In genomic region chr6:117601811-117602150, GRCh38 we compare ENCODE assay signal across 8 cellular contexts. TPM values are rescaled to one million over a fixed set of nuclear protein-coding genes. Genes with fewer than 3 reads are reported as not detected.
DNase-seq lines count a peak whose midpoint lies in the region; ATAC-seq, FAIRE-seq and TF ChIP-seq lines count a peak whose summit lies in the region.

No MANE protein-coding gene starts in this region.

- TF ChIP-seq CTCF in PC-9 (conservative IDR thresholded peaks at IDR 0.05) (no peak), H1 (IDR thresholded peaks at IDR 0.05; ENCODE audit: control extremely low read depth in 1 of 3, insufficient read depth in 1 of 3, low read depth in 1 of 3, low read length in 3 of 3) (no peak)

- H3K27ac Mint-ChIP-seq in naive thymus-derived CD8-positive, alpha-beta T cell = peak overlapping the region; percentile 94 to 99 (median 99)

- peaks cover 7% of the 10 kb centered on the region; the same call in 1 of the 2 replicates for H3K9me3 ChIP-seq in PC-9 (ENCODE audit: insufficient read depth, low read depth)
- H3K9me3 ChIP-seq in H1 (ENCODE audit: insufficient read depth in 2 of 2, low read depth in 1 of 2, low read length in 1 of 2) = peaks cover 0 to 2% of the 10 kb centered on the region in 2 experiments; a peak in 2 of 4 replicates

- H3K23ac ChIP-seq in H1 (ENCODE audit: insufficient read length) = no peak overlapping the region

- H3K9me3 Mint-ChIP-seq in naive thymus-derived CD8-positive, alpha-beta T cell = peaks cover 0 to 4% (median 0%) of the 10 kb centered on the region in 9 donors

- FAIRE-seq in H1 (lab: Jason Lieb, UNC) = no peak

- peaks cover 5% of the 10 kb centered on the region for H3K23me2 ChIP-seq in H1 (ENCODE audit: low read depth, low read length)

- H3K4me3 Mint-ChIP-seq in naive thymus-derived CD8-positive, alpha-beta T cell = peak overlapping the region; percentile 97 to 100 (median 99)

- no peaks in the 10 kb centered on the region for H3K9me2 ChIP-seq in PC-9 (ENCODE audit: insufficient read depth)

- H3K4me2 ChIP-seq in PC-9 (peak overlapping the region; percentile 79), H1 (ENCODE audit: insufficient read depth in 1 of 2, low read depth in 2 of 2, low read length in 2 of 2) (peak overlapping the region; percentile 71 to 82)

- ATAC-seq in HG02885 (IDR thresholded peaks at IDR 0.05; ENCODE audit: poor library complexity, unreplicated experiment) = peak; percentile 11
- no peak for ATAC-seq in naive thymus-derived CD8-positive, alpha-beta T cell

- no peak overlapping the region for H3K4ac ChIP-seq in H1 (replicated peaks; ENCODE audit: insufficient read length, low read depth, low read length)

- peak overlapping the region; percentile 58 for H3K4me3 ChIP-seq in PC-9
- peak overlapping the region; percentile 70 to 88 (median 82) for H3K4me3 ChIP-seq in H1 (ENCODE audit: extremely low read depth in 1 of 4, insufficient read depth in 2 of 4, low read depth in 3 of 4, low read length in 4 of 4)

- H4K20me1 ChIP-seq in PC-9 (ENCODE audit: insufficient read depth) (no peaks in the 10 kb centered on the region), H1 (replicated peaks in 1 of 2; ENCODE audit: control insufficient read depth in 1 of 2, insufficient read depth in 2 of 2, low read length in 2 of 2) (no peaks in the 10 kb centered on the region)

- H2BK120ac ChIP-seq in H1 (replicated peaks; ENCODE audit: low read depth, low read length) = no peak overlapping the region

- CTCF ChIA-PET in PC-9 (lab: Charles Lee) (interaction anchor here (0.6 to 1.4 kb wide), 3 partner anchors 50 to 203 kb away, joined by 3 to 8 read pairs (median 3); no protein-coding TSS in a partner anchor), H1 (lab: Charles Lee; ENCODE audit: partially characterized antibody) (interaction anchor here (0.9 to 2.0 kb wide), 7 partner anchors 8 to 221 kb away, joined by 3 to 9 read pairs (median 3); no protein-coding TSS in a partner anchor)

- no peak overlapping the region for H4K91ac ChIP-seq in H1 (replicated peaks; ENCODE audit: insufficient read length, low read length)

- TF ChIP-seq EP300 in H1 (IDR thresholded peaks at IDR 0.05; ENCODE audit: borderline replicate concordance in 1 of 2, low read depth in 2 of 2, low read length in 2 of 2) = no peak

- peak overlapping the region; percentile 88 for H2AFZ ChIP-seq in PC-9
- H2AFZ ChIP-seq in H1 (ENCODE audit: low read length) = peak overlapping the region; percentile 45

- no peak overlapping the region for H3K56ac ChIP-seq in H1 (replicated peaks; ENCODE audit: insufficient read length, low read depth, low read length)

- peak overlapping the region; percentile 72 for H2BK5ac ChIP-seq in H1 (ENCODE audit: low read depth, low read length)

- TF ChIP-seq RAD21 in H1 (IDR thresholded peaks at IDR 0.05 in 1 of 2, conservative IDR thresholded peaks at IDR 0.05 in 1 of 2; ENCODE audit: low read depth in 2 of 2, low read length in 2 of 2) = no peak

- no peak overlapping the region for H3K14ac ChIP-seq in H1 (ENCODE audit: insufficient read length)

- DNase-seq in activated T-cell treated with anti-CD3 and anti-CD28 coated beads for 24 hours (ENCODE audit: low read depth) = peak; percentile 6
- no peak for DNase-seq in activated T-cell treated with anti-CD3 and anti-CD28 coated beads for 4 hours
- DNase-seq in PC-9 = no peak
- DNase-seq in H1 (ENCODE audit: low read depth in 1 of 2, low spot score in 2 of 2) = no peak
- DNase-seq in naive thymus-derived CD8-positive, alpha-beta T cell = peak in 1 of 10 donors; percentile 18
- no peak for DNase-seq in HT-29 (ENCODE audit: low spot score)
- no peak for DNase-seq in D341Med (ENCODE audit: low spot score)

- peak overlapping the region; percentile 93 for H3K18ac ChIP-seq in H1 (ENCODE audit: extremely low read depth, low read length)

- peaks cover 0 to under 1% (median 0%) of the 10 kb centered on the region in 5 donors for H3K27me3 Mint-ChIP-seq in naive thymus-derived CD8-positive, alpha-beta T cell

- H2BK15ac ChIP-seq in H1 (ENCODE audit: low read length) = no peak overlapping the region

- peaks cover 0 to 23% (median 20%) of the 10 kb centered on the region in 3 donors for H3K36me3 Mint-ChIP-seq in naive thymus-derived CD8-positive, alpha-beta T cell

- peaks cover 51% of the 10 kb centered on the region for H3K79me2 ChIP-seq in PC-9 (ENCODE audit: low read depth)
- peaks cover 0 to 44% of the 10 kb centered on the region in 2 experiments; a peak in 2 of 4 replicates for H3K79me2 ChIP-seq in H1 (ENCODE audit: control insufficient read depth in 1 of 2, insufficient read depth in 2 of 2, low read length in 2 of 2)

- TF ChIP-seq POLR2A in H1 (IDR thresholded peaks at IDR 0.05; ENCODE audit: control extremely low read depth in 1 of 2, low read depth in 2 of 2, low read length in 2 of 2) = no peak

- H3K27me3 ChIP-seq in PC-9 (ENCODE audit: insufficient read depth, low read depth) (no peaks in the 10 kb centered on the region), H1 (replicated peaks in 1 of 4; ENCODE audit: control insufficient read depth in 3 of 4, extremely low read depth in 1 of 4, insufficient read depth in 3 of 4, low read length in 3 of 4) (no peaks in the 10 kb centered on the region)

- H2BK20ac ChIP-seq in H1 (ENCODE audit: low read length) = no peak overlapping the region

- H4K8ac ChIP-seq in H1 (ENCODE audit: extremely low read depth, insufficient read depth, low read length) = no peak overlapping the region

- intact Hi-C loops in PC-9 (cut with micrococcal nuclease; ENCODE audit: unreplicated experiment) = loop anchor here (1.0 to 5.0 kb wide), 5 partner anchors 44 to 197 kb away; partner anchors contain the start of genes DCBLD1 and NUS1

- no peak overlapping the region for H2AK5ac ChIP-seq in H1 (ENCODE audit: low read depth, low read length)

- H4K5ac ChIP-seq in H1 (ENCODE audit: insufficient read length, low read depth, low read length) = peak overlapping the region; percentile 23

- no peak overlapping the region for H2BK12ac ChIP-seq in H1 (ENCODE audit: low read depth, low read length)

- peaks cover 7% of the 10 kb centered on the region for H3K79me1 ChIP-seq in H1 (ENCODE audit: low read depth, low read length)

- peak overlapping the region in 3 of 4 experiments; percentile 73 to 91 (median 88); a peak in 6 of 7 replicates for H3K9ac ChIP-seq in H1 (replicated peaks in 1 of 4; ENCODE audit: extremely low read depth in 1 of 4, low read depth in 3 of 4, low read length in 3 of 4)

- POLR2A ChIA-PET in PC-9 (lab: Charles Lee; ENCODE audit: unreplicated experiment) (interaction anchor here (0.5 to 0.6 kb wide), 2 partner anchors 121 to 1541 kb away, joined by 3 to 7 read pairs; partner anchors contain the start of gene FRK), H1 (lab: Charles Lee; ENCODE audit: partially characterized antibody) (interaction anchor here (1.1 to 1.4 kb wide), 7 partner anchors 9 to 220 kb away, joined by 3 to 6 read pairs (median 4); partner anchors contain the start of gene DCBLD1)
- POLR2A ChIA-PET in naive thymus-derived CD8-positive, alpha-beta T cell (lab: Charles Lee) = interaction anchor here (0.8 to 5.1 kb wide), 10 partner anchors 13 to 1292 kb away, joined by 3 to 46 read pairs (median 4); partner anchors contain the start of genes ASF1A and DCBLD1

- no peaks in the 10 kb centered on the region for H3F3A ChIP-seq in PC-9 (ENCODE audit: insufficient read depth, low read depth)

- TSS peak; percentile 57 for BruUV-seq in PC-9 (replicated peaks; lab: Mats Ljungman, UMichigan)

- WGBS in H1 (ENCODE audit: extremely low coverage in 1 of 2, insufficient coverage in 1 of 2, insufficient read length in 1 of 2, insufficient replicate concordance in 2 of 2, low coverage in 1 of 2, low lambda C conversion rate in 2 of 2, missing lambda C conversion rate in 1 of 2), 2 experiments = 1% methylated on average over 11 of the region's 12 CpGs; no CpG with 5 or more reads in 1 of the 2 experiments

- peaks cover 30% of the 10 kb centered on the region for H3K36me3 ChIP-seq in PC-9 (ENCODE audit: low read depth)
- H3K36me3 ChIP-seq in H1 (ENCODE audit: control insufficient read depth in 2 of 4, insufficient read depth in 4 of 4, low read length in 3 of 4) = peaks cover 0 to 18% (median 6%) of the 10 kb centered on the region in 4 experiments; a peak in 3 of 8 replicates

- H3K4me1 ChIP-seq in PC-9 (replicated peaks; ENCODE audit: insufficient read depth) = peaks cover 31% of the 10 kb centered on the region; the same call in 1 of the 2 replicates
- no peaks in the 10 kb centered on the region for H3K4me1 ChIP-seq in H1 (replicated peaks in 1 of 4; ENCODE audit: control insufficient read depth in 3 of 4, insufficient read depth in 4 of 4, low read length in 3 of 4)

- H3K27ac ChIP-seq in PC-9 (peak overlapping the region; percentile 62; the same call in 1 of the 2 replicates), H1 (ENCODE audit: low read depth, low read length) (0 out of 2 replicates have a peak overlapping the region, but pooled peaks have one; percentile 6)

- H3K4me1 Mint-ChIP-seq in naive thymus-derived CD8-positive, alpha-beta T cell = peaks cover 16 to 53% (median 36%) of the 10 kb centered on the region in 4 donors

TF ChIP-seq in H1, 55 proteins besides CTCF, POLR2A, EP300 and RAD21:
- TF ChIP-seq SAP30 (IDR thresholded peaks at IDR 0.05; ENCODE audit: insufficient read depth, insufficient replicate concordance, low read length) (peak; percentile 57), TAF1 (IDR thresholded peaks at IDR 0.05; ENCODE audit: low read depth, low read length) (no peak), CREB1 (IDR thresholded peaks at IDR 0.05) (no peak), KDM1A (IDR thresholded peaks at IDR 0.05; ENCODE audit: borderline replicate concordance, low read length) (no peak)

RNA-seq across cellular contexts. Expression of gene GOPC, which starts 0.5 kb away (rescaled TPM):
- 10.8 and 14.1 TPM in 2 replicates for total RNA-seq in PC-9 (2021)
- 19.1 and 19.4 TPM in 2 replicates for total RNA-seq in H1 (2021; fragmentation: NEBNext Ultra II Directional; extraction: Animal tissue kit (Norgen Biotek cat#: 25700))
- polyA plus RNA-seq in H1 (2011; rRNA removed) = 4.0 and 5.3 TPM in 2 replicates
- polyA plus RNA-seq in H1 (2011; cell fraction: cytosol; rRNA removed) = 9.8 TPM
- 3.9 TPM for polyA plus RNA-seq in H1 (2011; cell fraction: nucleus; rRNA removed)
- 7.7 to 15.4 TPM (median 9.4 TPM) in 4 replicates for polyA plus RNA-seq in H1 (2012, experiment 1 of 2)
- polyA plus RNA-seq in H1 (2012, experiment 2 of 2) = 0.79 TPM
- polyA plus RNA-seq in H1 (2013, experiment 1 of 2) = 10.3 TPM
- 9.9 TPM for polyA plus RNA-seq in H1 (2013, experiment 2 of 2)
- 6.4 and 8.5 TPM in 2 replicates for polyA minus RNA-seq in H1 (2011; rRNA and poly(A)+ RNA removed)
- polyA minus RNA-seq in H1 (2011; cell fraction: cytosol; rRNA and poly(A)+ RNA removed) = 10.2 TPM
- polyA minus RNA-seq in H1 (2011; cell fraction: nucleus; rRNA and poly(A)+ RNA removed) = 11.1 TPM
- 10 to 100 TPM; 33.1 to 35.0 TPM for total RNA-seq in naive thymus-derived CD8-positive, alpha-beta T cell
- polyA plus RNA-seq in naive thymus-derived CD8-positive, alpha-beta T cell = 10 to 100 TPM; 11.8 to 14.2 (median 11.8) TPM
- 8.2 and 9.5 TPM in 2 replicates for total RNA-seq in HT-29 (2014; rRNA removed; shearing (Covaris generic))
